ENCODE assay signal across 12 cellular contexts in genomic region chr17:50182346-50182615, GRCh38. TPM values are rescaled to one million over a fixed set of nuclear protein-coding genes. Genes with fewer than 3 reads are reported as not detected.
DNase-seq lines count a peak whose midpoint lies in the region; ATAC-seq and TF ChIP-seq lines count a peak whose summit lies in the region.
"Not testable (repeated sequence)": the region's sequence is repeated elsewhere in the genome, so short reads cannot be mapped to it uniquely, and the experiment has no call there.
"Had no signal": no experiment of that assay in that cellular context is flagged by ENCODE, and none has a peak within 500 bp of the region (broad histone marks: within the 10 kb centered on the region; RNA-seq: fewer than 3 reads in every experiment).

No MANE protein-coding gene starts in this region.

- not testable (repeated sequence) for H3K9me3 ChIP-seq in GM23248 (ENCODE audit: low read depth); ascending aorta; neural progenitor cell (ENCODE audit: low read depth); skeletal muscle satellite cell (replicated peaks; ENCODE audit: low read length); tibial nerve

- peak overlapping the region; percentile 100 for H3K9ac ChIP-seq in GM23248
- H3K9ac ChIP-seq in neural progenitor cell: not testable (repeated sequence)
- H3K9ac ChIP-seq in skeletal muscle satellite cell (ENCODE audit: low read depth, low read length): peak overlapping the region; percentile 48

- not testable (repeated sequence) for H3K9me2 ChIP-seq in GM23248 (ENCODE audit: insufficient read depth)

- H3K27ac ChIP-seq in ACC112 (ENCODE audit: low read depth, low read length): peak overlapping the region; percentile 92
- H3K27ac ChIP-seq in GM23248: peak overlapping the region; percentile 100
- H3K27ac ChIP-seq in ascending aorta: peak overlapping the region; percentile 97 to 99
- H3K27ac ChIP-seq in coronary artery: peak overlapping the region; percentile 65 to 92
- H3K27ac ChIP-seq in neural progenitor cell: not testable (repeated sequence)
- H3K27ac ChIP-seq in tibial nerve: peak overlapping the region in 3 of 4 donors; percentile 32 to 89 (median 80)

- H3K9me3 Mint-ChIP-seq in neural progenitor cell: not testable (repeated sequence)

- H3K4me1 ChIP-seq in ACC112 (ENCODE audit: control insufficient read depth, insufficient read depth, low read length, unreplicated experiment) (peaks cover 41% of the 10 kb centered on the region), GM23248 (ENCODE audit: insufficient read depth) (peaks cover 30% of the 10 kb centered on the region), ascending aorta (peaks cover 18 to 36% of the 10 kb centered on the region in 2 donors), neural progenitor cell (peaks cover 33% of the 10 kb centered on the region), skeletal muscle satellite cell (ENCODE audit: control insufficient read depth, insufficient read depth, low read length) (peaks cover 72% of the 10 kb centered on the region), tibial nerve (peaks cover 0 to 85% (median 28%) of the 10 kb centered on the region in 4 donors)

- H2AFZ ChIP-seq in ACC112 (ENCODE audit: low read length, unreplicated experiment); GM23248; neural progenitor cell (replicated peaks): not testable (repeated sequence)

- in situ Hi-C loops in GM23248 (cut with MboI): not testable (repeated sequence)

- intact Hi-C loops in ascending aorta (cut with DNase I); Right ventricle myocardium inferior (cut with DNase I): not testable (repeated sequence)

- H3K4me2 ChIP-seq in GM23248 (ENCODE audit: unreplicated experiment); neural progenitor cell; skeletal muscle satellite cell (ENCODE audit: low read length): not testable (repeated sequence)

- not testable (repeated sequence) for TF ChIP-seq CTCF in ascending aorta (IDR thresholded peaks at IDR 0.05); coronary artery (IDR thresholded peaks at IDR 0.05); neural progenitor cell (IDR thresholded peaks at IDR 0.05); tibial nerve (IDR thresholded peaks at IDR 0.05)

- ATAC-seq in Right ventricle myocardium inferior: not testable (repeated sequence)

- not testable (repeated sequence) for TF ChIP-seq POLR2A in tibial nerve (IDR thresholded peaks at IDR 0.05)

- H3F3A ChIP-seq in GM23248 (ENCODE audit: insufficient read depth): peaks cover 87% of the 10 kb centered on the region
- H3F3A ChIP-seq in neural progenitor cell (ENCODE audit: low read depth): peaks cover 13% of the 10 kb centered on the region

- H3K4me3 ChIP-seq in ACC112 (ENCODE audit: low read depth, low read length); GM23248; ascending aorta; coronary artery; neural progenitor cell; skeletal muscle satellite cell (ENCODE audit: low read length); tibial nerve: not testable (repeated sequence)

- H3K27ac Mint-ChIP-seq in neural progenitor cell: not testable (repeated sequence)

- 38 to 47% methylated on average over 3 of the region's 3 CpGs for WGBS in GM23248 (ENCODE audit: low coverage in 1 of 2, low lambda C conversion rate in 2 of 2, missing lambda C conversion rate in 2 of 2), 2 experiments
- 84 to 92% methylated on average over 3 of the region's 3 CpGs for WGBS in tibial nerve, 2 donors

- not testable (repeated sequence) for TF ChIP-seq EP300 in tibial nerve (IDR thresholded peaks at IDR 0.05)

- not testable (repeated sequence) for H3K79me2 ChIP-seq in ACC112 (ENCODE audit: control insufficient read depth, insufficient read depth, low read length, unreplicated experiment); GM23248 (ENCODE audit: insufficient read depth); neural progenitor cell (ENCODE audit: low read depth)

- H3K36me3 ChIP-seq in ACC112 (ENCODE audit: insufficient read depth, low read length); neural progenitor cell: not testable (repeated sequence)
- H3K36me3 ChIP-seq in GM23248 (ENCODE audit: low read depth) (peaks cover 16% of the 10 kb centered on the region), ascending aorta (peaks cover 18 to 19% of the 10 kb centered on the region in 2 donors), skeletal muscle satellite cell (ENCODE audit: insufficient read depth, low read length) (peaks cover 51% of the 10 kb centered on the region), tibial nerve (peaks cover 0 to 21% (median 0%) of the 10 kb centered on the region in 3 donors)

- H3K27me3 Mint-ChIP-seq in neural progenitor cell (ENCODE audit: insufficient read depth, low read depth): not testable (repeated sequence)

- H3K27me3 ChIP-seq in ACC112 (ENCODE audit: insufficient read depth, low read length); GM23248 (replicated peaks; ENCODE audit: insufficient read depth); ascending aorta; neural progenitor cell; skeletal muscle satellite cell (ENCODE audit: control insufficient read depth, insufficient read depth, low read length); tibial nerve: not testable (repeated sequence)

- H3K4me3 Mint-ChIP-seq in neural progenitor cell: peak overlapping the region; percentile 24

- not testable (repeated sequence) for H4K20me1 ChIP-seq in GM23248 (ENCODE audit: insufficient read depth); neural progenitor cell (ENCODE audit: low read depth)

- peaks cover 53% of the 10 kb centered on the region for H3K4me1 Mint-ChIP-seq in neural progenitor cell

- H3K36me3 Mint-ChIP-seq in neural progenitor cell: not testable (repeated sequence)

- DNase-seq in GM23248 (peak; percentile 42), Right ventricle myocardium inferior (ENCODE audit: missing footprints) (peak; percentile 7)
- DNase-seq in ascending aorta (ENCODE audit: low spot score in 2 of 2); coronary artery (ENCODE audit: low spot score); neural progenitor cell (ENCODE audit: low spot score); tibial nerve (ENCODE audit: low spot score in 2 of 2): not testable (repeated sequence)

RNA-seq across cellular contexts. Expression of gene SGCA, which starts 16.5 kb away (rescaled TPM):
- total RNA-seq in GM23248 (2014; rRNA removed; shearing (Covaris generic)): 1.6 TPM in 1 of 2 replicates, not detected in the other
- polyA plus RNA-seq in GM23248 (2016; fragmentation: Nextera tagmentation; extraction: Ambion mirVana): 1.4 and 1.8 TPM in 2 replicates
- total RNA-seq in ascending aorta: 78.5 TPM
- 151 TPM for total RNA-seq in Right ventricle myocardium inferior
- 1.5 TPM in 1 of 2 replicates, not detected in the other for total RNA-seq in neural progenitor cell (ENCODE audit: low replicate concordance)
- 2.5 and 15.7 TPM in 2 replicates for total RNA-seq in skeletal muscle satellite cell (2012; rRNA removed)
- 1 to 10 TPM; 1.8 to 7.8 (median 4.9) TPM for total RNA-seq in tibial nerve
- total RNA-seq: Caco-2; CD4-positive, alpha-beta memory T cell; M059J; PC-9 had no signal
- polyA plus RNA-seq: CD4-positive, alpha-beta memory T cell had no signal

RNA-seq across cellular contexts. Expression of gene COL1A1, which starts 19.1 kb away (rescaled TPM):
- total RNA-seq in GM23248 (2014; rRNA removed; shearing (Covaris generic)): 6,472 and 7,860 TPM in 2 replicates
- polyA plus RNA-seq in GM23248 (2016; fragmentation: Nextera tagmentation; extraction: Ambion mirVana): 15,283 and 15,653 TPM in 2 replicates
- 547 TPM for total RNA-seq in ascending aorta
- 28.2 TPM for total RNA-seq in Right ventricle myocardium inferior
- 1.1 and 4.2 TPM in 2 replicates for total RNA-seq in neural progenitor cell (ENCODE audit: low replicate concordance)
- total RNA-seq in skeletal muscle satellite cell (2012; rRNA removed): 1,202 and 1,869 TPM in 2 replicates
- 100 to 1,000 TPM in 1 of 4 donors, 10 to 100 TPM in 3; 31.5 to 185 (median 73.0) TPM for total RNA-seq in tibial nerve
- polyA plus RNA-seq: CD4-positive, alpha-beta memory T cell had no signal

RNA-seq across cellular contexts. Expression of gene PPP1R9B, which starts 31.8 kb away (rescaled TPM):
- 62.0 and 69.4 TPM in 2 replicates for total RNA-seq in GM23248 (2014; rRNA removed; shearing (Covaris generic))
- 2.3 and 3.2 TPM in 2 replicates for polyA plus RNA-seq in GM23248 (2016; fragmentation: Nextera tagmentation; extraction: Ambion mirVana)
- total RNA-seq in ascending aorta (63.5 TPM), Right ventricle myocardium inferior (38.4 TPM), neural progenitor cell (ENCODE audit: low replicate concordance) (12.0 and 31.4 TPM in 2 replicates), tibial nerve (10 to 100 TPM; 28.4 to 54.9 (median 36.9) TPM)
- 29.2 and 29.5 TPM in 2 replicates for total RNA-seq in skeletal muscle satellite cell (2012; rRNA removed)

RNA-seq across cellular contexts. Expression of gene SAMD14, which starts 52.3 kb away (rescaled TPM):
- 3.0 and 4.4 TPM in 2 replicates for total RNA-seq in GM23248 (2014; rRNA removed; shearing (Covaris generic))
- 1.3 TPM in 2 replicates for polyA plus RNA-seq in GM23248 (2016; fragmentation: Nextera tagmentation; extraction: Ambion mirVana)
- 3.2 TPM for total RNA-seq in ascending aorta
- total RNA-seq in Right ventricle myocardium inferior: 1.7 TPM
- 8.7 and 27.9 TPM in 2 replicates for total RNA-seq in neural progenitor cell (ENCODE audit: low replicate concordance)
- total RNA-seq in skeletal muscle satellite cell (2012; rRNA removed): 0.44 and 0.51 TPM in 2 replicates
- total RNA-seq in tibial nerve: 1 to 10 TPM in 2 of 4 donors, under 1 TPM in 2; 0.63 to 1.5 (median 1.1) TPM
